ENCODE assay signal across 11 cellular contexts in the genomic region with DNA sequence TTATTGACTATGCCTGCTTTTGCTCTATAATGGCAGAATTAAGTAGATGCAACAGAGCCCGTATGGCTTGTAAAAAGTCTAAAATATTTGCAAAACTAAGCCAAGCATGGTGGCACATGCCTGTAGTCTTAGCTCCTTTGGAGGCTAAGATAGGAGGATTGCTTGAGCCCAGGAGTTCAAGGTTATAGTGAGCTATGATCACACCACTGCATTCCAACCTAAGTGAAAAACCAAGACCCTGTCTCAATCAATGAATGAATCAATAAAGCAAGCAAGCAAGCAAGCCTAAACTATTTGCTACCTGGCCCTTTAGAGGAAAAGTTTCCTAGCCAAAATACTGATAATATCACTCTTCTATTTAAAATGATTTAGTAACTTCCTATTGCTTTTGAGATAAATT.
"Had no signal": no experiment of that assay in that cellular context is flagged by ENCODE, and none has a peak within 500 bp of the region (broad histone marks: within the 10 kb centered on the region; RNA-seq: fewer than 3 reads in every experiment).

No MANE protein-coding gene starts in this region.

- H3K9me3 ChIP-seq: HAP-1 had no signal

- H3K4me3 Mint-ChIP-seq: GM23338, H9, HFFc6 had no signal

- ATAC-seq: GM23338, HCT116 had no signal

- FAIRE-seq: H1, H54 had no signal

- H2AFZ ChIP-seq: GM23248, GM23338 had no signal

- DNase-seq: GM23248, GOT3, H7, H9, HCEC 1CT, HFFc6 had no signal

- H3K4me2 ChIP-seq: GM23338 had no signal

- H3K9ac ChIP-seq: GM23248 had no signal

- H3K4me1 ChIP-seq: HAP-1 had no signal

- H3K4me1 Mint-ChIP-seq: GM23338, H9 had no signal

- H3K4me3 ChIP-seq: GM23248, GM23338, HAP-1 had no signal

- H3K27ac Mint-ChIP-seq: GM23338, H9, HFFc6 had no signal

- H3K27ac ChIP-seq: GM23248 had no signal

- H3K36me3 ChIP-seq: HAP-1 had no signal
